In the genomic region with DNA sequence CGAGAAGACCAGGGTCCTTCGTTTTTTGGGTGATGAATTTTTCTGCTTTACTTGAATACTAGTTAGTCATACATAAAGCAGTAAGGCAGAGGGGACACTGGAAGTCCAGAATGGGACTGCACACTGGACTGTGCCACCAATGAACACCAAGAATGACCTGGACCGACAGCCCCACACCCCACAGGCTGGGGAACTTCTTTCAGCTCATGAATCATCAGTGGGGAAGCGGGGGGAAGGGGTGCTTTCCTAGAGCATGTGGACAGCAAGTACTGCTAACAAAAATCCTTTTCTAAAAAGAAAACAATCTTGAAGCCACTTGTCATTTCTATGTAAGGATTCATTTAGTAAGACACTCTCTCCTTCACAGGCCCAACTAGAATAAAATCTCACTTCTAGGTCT, we compare ENCODE assay signal across 12 cellular contexts.
DNase-seq lines count a peak whose midpoint lies in the region; ATAC-seq and TF ChIP-seq lines count a peak whose summit lies in the region.
"Had no signal": no experiment of that assay in that cellular context is flagged by ENCODE, and none has a peak within 500 bp of the region (broad histone marks: within the 10 kb centered on the region; RNA-seq: fewer than 3 reads in every experiment).

No MANE protein-coding gene starts in this region.

- H3K36me3 ChIP-seq in BJ (ENCODE audit: control insufficient read depth, insufficient read depth, low read length), result no peaks in the 10 kb centered on the region
- H3K36me3 ChIP-seq: thoracic aorta had no signal

- intact Hi-C loops in activated T-helper 2 cell treated with anti-CD3 and anti-CD28 coated beads, Interferon-gamma antibody, Interleukin-2, Interleukin-4, amounts not matched to agents 10 μg/mL and 5 μg/mL and 100 μg/mL, durations not matched to agents 14 hours and 24 hours and 36 hours (cut with micrococcal nuclease), result loop anchor here (1.0 to 5.0 kb wide), 4 partner anchors 15 to 135 kb away; partner anchors contain the start of gene DTNB
- intact Hi-C loops in sciatic nerve (cut with DNase I), result no loop called here

- POLR2A ChIA-PET in BJ (lab: Charles Lee), result no interaction called here

- H3K9me3 Mint-ChIP-seq in activated T-helper 2 cell treated with anti-CD3 and anti-CD28 coated beads, Interferon-gamma antibody, Interleukin-2, Interleukin-4, amounts not matched to agents 10 μg/mL and 5 μg/mL and 100 μg/mL, durations not matched to agents 14 hours and 24 hours and 36 hours, result no peaks in the 10 kb centered on the region
- no peaks in the 10 kb centered on the region for H3K9me3 Mint-ChIP-seq in effector memory CD8-positive, alpha-beta T cell

- H3K36me3 Mint-ChIP-seq in activated T-helper 2 cell treated with anti-CD3 and anti-CD28 coated beads, Interferon-gamma antibody, Interleukin-2, Interleukin-4, amounts not matched to agents 10 μg/mL and 5 μg/mL and 100 μg/mL, durations not matched to agents 14 hours and 24 hours and 36 hours (ENCODE audit: low read depth), result peaks cover 5% of the 10 kb centered on the region
- H3K36me3 Mint-ChIP-seq in T-helper 17 cell (ENCODE audit: low read depth), result no peaks in the 10 kb centered on the region
- H3K36me3 Mint-ChIP-seq in effector memory CD8-positive, alpha-beta T cell (ENCODE audit: insufficient read depth), result peaks cover 4% of the 10 kb centered on the region

- peaks cover 33% of the 10 kb centered on the region for H3K4me1 Mint-ChIP-seq in activated T-helper 2 cell treated with anti-CD3 and anti-CD28 coated beads, Interferon-gamma antibody, Interleukin-2, Interleukin-4, amounts not matched to agents 10 μg/mL and 5 μg/mL and 100 μg/mL, durations not matched to agents 14 hours and 24 hours and 36 hours (ENCODE audit: low read depth)
- H3K4me1 Mint-ChIP-seq in T-helper 17 cell, result peaks cover 7% of the 10 kb centered on the region
- peaks cover 10 to 14% of the 10 kb centered on the region in 2 donors for H3K4me1 Mint-ChIP-seq in effector memory CD8-positive, alpha-beta T cell (ENCODE audit: low read depth in 2 of 2)

- ATAC-seq in GM21619 (IDR thresholded peaks at IDR 0.05; ENCODE audit: unreplicated experiment) (peak; percentile 39), T-helper 17 cell (no peak), HG02970 (IDR thresholded peaks at IDR 0.05; ENCODE audit: low FRiP score, unreplicated experiment) (no peak), sciatic nerve (no peak)
- no peak for ATAC-seq in effector memory CD8-positive, alpha-beta T cell (replicated peaks)

- H3K9me3 ChIP-seq in T-helper 17 cell (ENCODE audit: control insufficient read depth, low read length, poor library complexity, severe bottlenecking), result no peaks in the 10 kb centered on the region
- H3K9me3 ChIP-seq: thoracic aorta had no signal

- H3K4me3 Mint-ChIP-seq in activated T-helper 2 cell treated with anti-CD3 and anti-CD28 coated beads, Interferon-gamma antibody, Interleukin-2, Interleukin-4, amounts not matched to agents 10 μg/mL and 5 μg/mL and 100 μg/mL, durations not matched to agents 14 hours and 24 hours and 36 hours (ENCODE audit: low read depth), result no peak overlapping the region
- no peak overlapping the region for H3K4me3 Mint-ChIP-seq in T-helper 17 cell
- no peak overlapping the region for H3K4me3 Mint-ChIP-seq in effector memory CD8-positive, alpha-beta T cell
- H3K4me3 Mint-ChIP-seq: activated naive CD8-positive, alpha-beta T cell had no signal

- TF ChIP-seq CTCF in BJ (IDR thresholded peaks at IDR 0.05; ENCODE audit: insufficient read depth, low read depth, low read length), result no peak

- H3K27me3 ChIP-seq in BJ (ENCODE audit: control insufficient read depth, insufficient read depth, low read length), result no peaks in the 10 kb centered on the region

- H3K27me3 Mint-ChIP-seq in activated T-helper 2 cell treated with anti-CD3 and anti-CD28 coated beads, Interferon-gamma antibody, Interleukin-2, Interleukin-4, amounts not matched to agents 10 μg/mL and 5 μg/mL and 100 μg/mL, durations not matched to agents 14 hours and 24 hours and 36 hours (ENCODE audit: low read depth), result no peaks in the 10 kb centered on the region
- no peaks in the 10 kb centered on the region for H3K27me3 Mint-ChIP-seq in T-helper 17 cell
- H3K27me3 Mint-ChIP-seq in effector memory CD8-positive, alpha-beta T cell, result no peaks in the 10 kb centered on the region
- H3K27me3 Mint-ChIP-seq: activated naive CD8-positive, alpha-beta T cell had no signal

- H3K27ac Mint-ChIP-seq in activated T-helper 2 cell treated with anti-CD3 and anti-CD28 coated beads, Interferon-gamma antibody, Interleukin-2, Interleukin-4, amounts not matched to agents 10 μg/mL and 5 μg/mL and 100 μg/mL, durations not matched to agents 14 hours and 24 hours and 36 hours, result peak overlapping the region; percentile 96
- H3K27ac Mint-ChIP-seq in T-helper 17 cell, result no peak overlapping the region
- H3K27ac Mint-ChIP-seq in effector memory CD8-positive, alpha-beta T cell, result no peak overlapping the region
- H3K27ac Mint-ChIP-seq: activated naive CD8-positive, alpha-beta T cell had no signal

- H3K4me3 ChIP-seq in BJ (ENCODE audit: low read depth, low read length), result no peak overlapping the region
- H3K4me3 ChIP-seq: SK-N-MC, thoracic aorta had no signal

- peak; percentile 16 for DNase-seq in BJ (ENCODE audit: low read depth)
- DNase-seq in activated T-helper 2 cell treated with anti-CD3 and anti-CD28 coated beads, Interferon-gamma antibody, Interleukin-2, Interleukin-4, amounts not matched to agents 10 μg/mL and 5 μg/mL and 100 μg/mL, durations not matched to agents 14 hours and 24 hours and 36 hours (ENCODE audit: low spot score), result no peak
- peak; percentile 15 to 69 for DNase-seq in lung microvascular endothelial cell (ENCODE audit: low read depth in 2 of 2)
- no peak for DNase-seq in T-helper 17 cell
- DNase-seq in effector memory CD8-positive, alpha-beta T cell, result no peak
- no peak for DNase-seq in sciatic nerve (ENCODE audit: low spot score)
- DNase-seq: GF-D8 had no signal

- CTCF ChIA-PET in BJ (lab: Yijun Ruan, JAX), result no interaction called here

Comparison
In these comparisons a context has a peak if more than half of its experiments do, and no peak if none do; other contexts are left out.
1. DNase-seq: peak in BJ (single experiment) and lung microvascular endothelial cell (2 of 2); none in activated T-helper 2 cell treated with anti-CD3 and anti-CD28 coated beads, Interferon-gamma antibody, Interleukin-2, Interleukin-4, amounts not matched to agents 10 μg/mL and 5 μg/mL and 100 μg/mL, durations not matched to agents 14 hours and 24 hours and 36 hours (single experiment), T-helper 17 cell (0 of 3), effector memory CD8-positive, alpha-beta T cell (0 of 3) and sciatic nerve (single experiment).